Comparison of ENCODE assay signal across 2 cellular contexts in the genomic region with DNA sequence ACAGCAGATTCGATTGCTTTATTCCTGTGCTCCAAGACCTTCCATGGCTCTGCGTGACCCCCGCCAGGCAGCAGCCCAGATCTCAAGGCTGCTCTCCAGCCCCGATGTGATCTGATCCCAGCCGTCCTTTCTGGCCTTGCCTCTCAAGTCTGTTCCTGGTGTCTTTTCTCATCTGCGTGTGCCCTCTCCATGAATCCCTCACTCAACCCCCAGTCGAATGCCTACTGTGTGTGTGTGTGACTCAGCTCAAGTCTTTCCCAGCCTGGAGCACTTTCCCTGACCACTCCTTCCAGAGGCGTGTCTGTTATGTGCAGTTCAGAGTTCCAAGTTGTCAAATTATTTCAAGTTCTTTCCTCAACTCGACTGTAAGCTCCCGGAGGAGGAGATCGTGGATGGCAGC.
TF ChIP-seq lines count a peak whose summit lies in the region.

No MANE protein-coding gene starts in this region.

TF ChIP-seq in GM23338, 12 proteins besides CTCF, POLR2A, EP300 and RAD21 (continues in another document):
- no peak for TF ChIP-seq NANOG (IDR thresholded peaks at IDR 0.05; ENCODE audit: borderline replicate concordance)
- no peak for TF ChIP-seq EZH2phosphoT487 (IDR thresholded peaks at IDR 0.05; ENCODE audit: unreplicated experiment)
- TF ChIP-seq JUNB (IDR thresholded peaks at IDR 0.05; ENCODE audit: unreplicated experiment): no peak
- no peak for TF ChIP-seq CREB1 (CRISPR knock-in tag; IDR thresholded peaks at IDR 0.05; ENCODE audit: low read depth)
- no peak for TF ChIP-seq EZH2 (IDR thresholded peaks at IDR 0.05; ENCODE audit: low read depth, unreplicated experiment)
- TF ChIP-seq, protein P1, sequence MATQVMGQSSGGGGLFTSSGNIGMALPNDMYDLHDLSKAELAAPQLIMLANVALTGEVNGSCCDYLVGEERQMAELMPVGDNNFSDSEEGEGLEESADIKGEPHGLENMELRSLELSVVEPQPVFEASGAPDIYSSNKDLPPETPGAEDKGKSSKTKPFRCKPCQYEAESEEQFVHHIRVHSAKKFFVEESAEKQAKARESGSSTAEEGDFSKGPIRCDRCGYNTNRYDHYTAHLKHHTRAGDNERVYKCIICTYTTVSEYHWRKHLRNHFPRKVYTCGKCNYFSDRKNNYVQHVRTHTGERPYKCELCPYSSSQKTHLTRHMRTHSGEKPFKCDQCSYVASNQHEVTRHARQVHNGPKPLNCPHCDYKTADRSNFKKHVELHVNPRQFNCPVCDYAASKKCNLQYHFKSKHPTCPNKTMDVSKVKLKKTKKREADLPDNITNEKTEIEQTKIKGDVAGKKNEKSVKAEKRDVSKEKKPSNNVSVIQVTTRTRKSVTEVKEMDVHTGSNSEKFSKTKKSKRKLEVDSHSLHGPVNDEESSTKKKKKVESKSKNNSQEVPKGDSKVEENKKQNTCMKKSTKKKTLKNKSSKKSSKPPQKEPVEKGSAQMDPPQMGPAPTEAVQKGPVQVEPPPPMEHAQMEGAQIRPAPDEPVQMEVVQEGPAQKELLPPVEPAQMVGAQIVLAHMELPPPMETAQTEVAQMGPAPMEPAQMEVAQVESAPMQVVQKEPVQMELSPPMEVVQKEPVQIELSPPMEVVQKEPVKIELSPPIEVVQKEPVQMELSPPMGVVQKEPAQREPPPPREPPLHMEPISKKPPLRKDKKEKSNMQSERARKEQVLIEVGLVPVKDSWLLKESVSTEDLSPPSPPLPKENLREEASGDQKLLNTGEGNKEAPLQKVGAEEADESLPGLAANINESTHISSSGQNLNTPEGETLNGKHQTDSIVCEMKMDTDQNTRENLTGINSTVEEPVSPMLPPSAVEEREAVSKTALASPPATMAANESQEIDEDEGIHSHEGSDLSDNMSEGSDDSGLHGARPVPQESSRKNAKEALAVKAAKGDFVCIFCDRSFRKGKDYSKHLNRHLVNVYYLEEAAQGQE (IDR thresholded peaks at IDR 0.05; ENCODE audit: unreplicated experiment): no peak
- no peak for TF ChIP-seq ZNF114 (CRISPR knock-in tag; IDR thresholded peaks at IDR 0.05)
- TF ChIP-seq ZNF462 (CRISPR knock-in tag; IDR thresholded peaks at IDR 0.05): no peak
- TF ChIP-seq ZNF331 (CRISPR knock-in tag; IDR thresholded peaks at IDR 0.05; ENCODE audit: low read depth): no peak
- TF ChIP-seq STAT1 (IDR thresholded peaks at IDR 0.05; ENCODE audit: unreplicated experiment): no peak
- no peak for TF ChIP-seq POLR2AphosphoS5 (IDR thresholded peaks at IDR 0.05; ENCODE audit: low read depth)

TF ChIP-seq in SK-N-SH, 30 proteins besides CTCF, POLR2A, EP300 and RAD21:
- TF ChIP-seq, protein P2, sequence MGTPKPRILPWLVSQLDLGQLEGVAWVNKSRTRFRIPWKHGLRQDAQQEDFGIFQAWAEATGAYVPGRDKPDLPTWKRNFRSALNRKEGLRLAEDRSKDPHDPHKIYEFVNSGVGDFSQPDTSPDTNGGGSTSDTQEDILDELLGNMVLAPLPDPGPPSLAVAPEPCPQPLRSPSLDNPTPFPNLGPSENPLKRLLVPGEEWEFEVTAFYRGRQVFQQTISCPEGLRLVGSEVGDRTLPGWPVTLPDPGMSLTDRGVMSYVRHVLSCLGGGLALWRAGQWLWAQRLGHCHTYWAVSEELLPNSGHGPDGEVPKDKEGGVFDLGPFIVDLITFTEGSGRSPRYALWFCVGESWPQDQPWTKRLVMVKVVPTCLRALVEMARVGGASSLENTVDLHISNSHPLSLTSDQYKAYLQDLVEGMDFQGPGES (IDR thresholded peaks at IDR 0.05; ENCODE audit: low read depth, low read length): no peak
- TF ChIP-seq, protein P1 (IDR thresholded peaks at IDR 0.05; ENCODE audit: low read depth, low read length): no peak
TF ChIP-seq in SK-N-SH: peak in this region for 0.
